In genomic region chr21:42784276-42784675, GRCh38 we compare ENCODE assay signal across 10 cellular contexts.
DNase-seq lines count a peak whose midpoint lies in the region; FAIRE-seq and TF ChIP-seq lines count a peak whose summit lies in the region.
"Had no signal": no experiment of that assay in that cellular context is flagged by ENCODE, and none has a peak within 500 bp of the region (broad histone marks: within the 10 kb centered on the region; RNA-seq: fewer than 3 reads in every experiment).

No MANE protein-coding gene starts in this region.

- H3K9me1 ChIP-seq in endothelial cell of umbilical vein (replicated peaks; ENCODE audit: control insufficient read depth, extremely low read depth, insufficient read depth, low read length), result no peaks in the 10 kb centered on the region

- H3K4me3 ChIP-seq in NT2/D1 (ENCODE audit: insufficient read length, low read depth) (no peak overlapping the region), endothelial cell of umbilical vein (replicated peaks in 1 of 3; ENCODE audit: insufficient read depth in 1 of 3, low read depth in 1 of 3, low read length in 3 of 3) (peak overlapping the region in 1 of 3 experiments; percentile 3)

- H3K9me3 ChIP-seq in NT2/D1 (ENCODE audit: insufficient read depth, low read length), result peaks cover 8% of the 10 kb centered on the region; the same call in 1 of the 2 replicates
- no peaks in the 10 kb centered on the region for H3K9me3 ChIP-seq in endothelial cell of umbilical vein (replicated peaks; ENCODE audit: control insufficient read depth, insufficient read depth, low read length)

- dilution Hi-C loops in endothelial cell of umbilical vein (cut with MboI; ENCODE audit: extremely low pct_ligation_motif_present, low sequenced_read_pairs), result no loop called here

- H3K36me3 ChIP-seq in NT2/D1 (ENCODE audit: insufficient read depth, insufficient read length, low read length) (no peaks in the 10 kb centered on the region), endothelial cell of umbilical vein (ENCODE audit: control insufficient read depth in 2 of 2, extremely low read depth in 1 of 2, insufficient read depth in 2 of 2, low read length in 2 of 2) (no peaks in the 10 kb centered on the region)

- POLR2A ChIA-PET in endothelial cell of umbilical vein (lab: Charles Lee), result no interaction called here

- intact Hi-C loops in endothelial cell of umbilical vein (cut with micrococcal nuclease), result no loop called here

- TF ChIP-seq POLR2A in endothelial cell of umbilical vein (IDR thresholded peaks at IDR 0.05; ENCODE audit: low read depth, low read length), result no peak

- no peaks in the 10 kb centered on the region for H3K9me3 Mint-ChIP-seq in neural crest cell

- peak overlapping the region; percentile 89 for H2AFZ ChIP-seq in endothelial cell of umbilical vein (ENCODE audit: low read depth, low read length)

- H4K20me1 ChIP-seq in endothelial cell of umbilical vein (replicated peaks; ENCODE audit: control insufficient read depth, extremely low read depth, insufficient read depth, low read length), result no peaks in the 10 kb centered on the region

- peaks cover 46% of the 10 kb centered on the region for H3K27me3 Mint-ChIP-seq in neural crest cell (ENCODE audit: low read depth)

- H3K27ac ChIP-seq in C4-2B (peak overlapping the region; percentile 73), endothelial cell of umbilical vein (ENCODE audit: insufficient read depth, low read depth, low read length) (peak overlapping the region; percentile 80)

- BruUV-seq in endothelial cell of umbilical vein (replicated peaks; lab: Mats Ljungman, UMichigan), result no TSS peak

- DNase-seq in NT2/D1 (ENCODE audit: low read depth, low spot score), result no peak
- no peak for DNase-seq in endothelial cell of umbilical vein (ENCODE audit: low read depth, low spot score)
- no peak for DNase-seq in neural crest cell (ENCODE audit: low read depth, low spot score)
- no peak for DNase-seq in AML-193 (lab: John Stamatoyannopoulos, UW)
- DNase-seq in NK-92 treated with Interleukin-12 subunit alpha and Interleukin-12 subunit beta, amount 100 ng/mL, for 24 hours (lab: John Stamatoyannopoulos, UW), result no peak
- DNase-seq in NCI-H187 treated with DMSO at 0.1 percent for 48 hours (lab: John Stamatoyannopoulos, UW), result no peak
- DNase-seq in NCI-H524 treated with DMSO at 0.1 percent for 48 hours (lab: John Stamatoyannopoulos, UW), result no peak
- DNase-seq: NCI-H1417, SIG-M5 had no signal

- H3K4me1 ChIP-seq in NT2/D1 (ENCODE audit: insufficient read depth, insufficient read length) (peaks cover 33% of the 10 kb centered on the region), endothelial cell of umbilical vein (ENCODE audit: control insufficient read depth, extremely low read depth, insufficient read depth, low read length) (peaks cover 18% of the 10 kb centered on the region)

- CTCF ChIA-PET in endothelial cell of umbilical vein (lab: Charles Lee), result no interaction called here

- H3K9ac ChIP-seq in NT2/D1 (ENCODE audit: insufficient read length, low read depth) (peak overlapping the region; percentile 66), endothelial cell of umbilical vein (replicated peaks; ENCODE audit: extremely low read depth, insufficient read depth, low read length) (peak overlapping the region; percentile 32)

- H3K27me3 ChIP-seq in NT2/D1 (ENCODE audit: insufficient read depth, insufficient read length) (no peaks in the 10 kb centered on the region), endothelial cell of umbilical vein (ENCODE audit: control insufficient read depth in 2 of 2, insufficient read depth in 2 of 2, low read length in 2 of 2) (peaks cover 10 to 12% of the 10 kb centered on the region in 2 experiments)

- no peaks in the 10 kb centered on the region for H3K36me3 Mint-ChIP-seq in neural crest cell (ENCODE audit: low read depth)

- no peak overlapping the region for H3K4me3 Mint-ChIP-seq in neural crest cell

- H3K4me2 ChIP-seq in endothelial cell of umbilical vein (ENCODE audit: insufficient read depth, low read length), result peak overlapping the region; percentile 50

- peaks cover 35% of the 10 kb centered on the region for H3K4me1 Mint-ChIP-seq in neural crest cell

- TF ChIP-seq CTCF in C4-2B (conservative IDR thresholded peaks at IDR 0.05), result no peak
- TF ChIP-seq CTCF in endothelial cell of umbilical vein (IDR thresholded peaks at IDR 0.05; ENCODE audit: extremely low read depth in 1 of 2, insufficient read depth in 1 of 2, low read depth in 1 of 2, low read length in 2 of 2), result no peak
- no peak for TF ChIP-seq CTCF in neural crest cell (conservative IDR thresholded peaks at IDR 0.05)

- H3K27ac Mint-ChIP-seq in neural crest cell (ENCODE audit: unreplicated experiment), result peak overlapping the region; percentile 84

- FAIRE-seq in endothelial cell of umbilical vein (lab: Jason Lieb, UNC), result no peak

- H3K79me2 ChIP-seq in endothelial cell of umbilical vein (ENCODE audit: control insufficient read depth, insufficient read depth, low read length), result no peaks in the 10 kb centered on the region

TF ChIP-seq in endothelial cell of umbilical vein, 7 proteins besides CTCF, POLR2A, EP300 and RAD21:
- TF ChIP-seq MYC (IDR thresholded peaks at IDR 0.05; ENCODE audit: low read depth, low read length), result no peak
- TF ChIP-seq JUN (IDR thresholded peaks at IDR 0.05; ENCODE audit: borderline replicate concordance, insufficient read depth, insufficient read length, low read depth), result no peak
- no peak for TF ChIP-seq EZH2 (IDR thresholded peaks at IDR 0.05; ENCODE audit: borderline replicate concordance, low read depth, low read length, severe bottlenecking)
- TF ChIP-seq GATA2 (IDR thresholded peaks at IDR 0.05; ENCODE audit: insufficient read depth, insufficient read length, low read depth, low read length), result no peak
- no peak for TF ChIP-seq MAX (IDR thresholded peaks at IDR 0.05; ENCODE audit: insufficient read depth, insufficient read length)
- no peak for TF ChIP-seq FOS (IDR thresholded peaks at IDR 0.05; ENCODE audit: borderline replicate concordance, insufficient read depth, low read length)
- no peak for TF ChIP-seq POLR2AphosphoS5 (IDR thresholded peaks at IDR 0.05; ENCODE audit: insufficient read depth, low read depth, low read length)
